7 cellular contexts compared by ENCODE assay signal in genomic region chr17:40818343-40818732, GRCh38. TPM values are rescaled to one million over a fixed set of nuclear protein-coding genes. Genes with fewer than 3 reads are reported as not detected.
A peak's percentile ranks its signal among the peaks of the same experiment; 100 is the strongest.
DNase-seq lines count a peak whose midpoint lies in the region; ATAC-seq and TF ChIP-seq lines count a peak whose summit lies in the region.

No MANE protein-coding gene starts in this region.

- H3K4me3 Mint-ChIP-seq in activated CD8-positive, alpha-beta T cell treated with anti-CD3 and anti-CD28 coated beads for 36 hours = peak overlapping the region; percentile 95
- H3K4me3 Mint-ChIP-seq in stimulated activated memory B cell treated with anti-CD40 and anti-IgM and Interleukin-4, amounts not matched to agents 10 μg/mL and 1 μg/mL and 100 μg/mL, for 72 hours = peak overlapping the region; percentile 85

- H3K27ac Mint-ChIP-seq in activated CD8-positive, alpha-beta T cell treated with anti-CD3 and anti-CD28 coated beads for 36 hours = peak overlapping the region; percentile 96
- peak overlapping the region; percentile 91 for H3K27ac Mint-ChIP-seq in stimulated activated memory B cell treated with anti-CD40 and anti-IgM and Interleukin-4, amounts not matched to agents 10 μg/mL and 1 μg/mL and 100 μg/mL, for 72 hours

- ATAC-seq in HG02970 (IDR thresholded peaks at IDR 0.05; ENCODE audit: low FRiP score, unreplicated experiment) (peak; percentile 16), HG02610 (IDR thresholded peaks at IDR 0.05; ENCODE audit: unreplicated experiment) (no peak)
- no peak for ATAC-seq in activated CD8-positive, alpha-beta T cell treated with anti-CD3 and anti-CD28 coated beads for 36 hours
- no peak for ATAC-seq in stimulated activated memory B cell treated with anti-CD40 and anti-IgM and Interleukin-4, amounts not matched to agents 10 μg/mL and 1 μg/mL and 100 μg/mL, for 72 hours

- DNase-seq in activated CD8-positive, alpha-beta T cell treated with anti-CD3 and anti-CD28 coated beads for 36 hours = no peak
- DNase-seq in GM10266 (ENCODE audit: extremely low spot score) (no peak), DMS153 treated with DMSO at 0.1 percent for 48 hours (lab: John Stamatoyannopoulos, UW; ENCODE audit: unreplicated experiment) (no peak)

- peaks cover 11% of the 10 kb centered on the region for H3K27me3 Mint-ChIP-seq in activated CD8-positive, alpha-beta T cell treated with anti-CD3 and anti-CD28 coated beads for 36 hours
- peaks cover 18% of the 10 kb centered on the region for H3K27me3 Mint-ChIP-seq in stimulated activated memory B cell treated with anti-CD40 and anti-IgM and Interleukin-4, amounts not matched to agents 10 μg/mL and 1 μg/mL and 100 μg/mL, for 72 hours

- CTCF ChIA-PET in activated CD8-positive, alpha-beta T cell treated with anti-CD3 and anti-CD28 coated beads for 36 hours (lab: Charles Lee) = interaction anchor here (0.7 to 1.9 kb wide), 13 partner anchors 9 to 845 kb away, joined by 3 to 8 read pairs (median 4); partner anchors contain the start of gene SMARCE1

- peaks cover 22% of the 10 kb centered on the region for H3K36me3 Mint-ChIP-seq in activated CD8-positive, alpha-beta T cell treated with anti-CD3 and anti-CD28 coated beads for 36 hours (ENCODE audit: low read depth)
- peaks cover 32% of the 10 kb centered on the region for H3K36me3 Mint-ChIP-seq in stimulated activated memory B cell treated with anti-CD40 and anti-IgM and Interleukin-4, amounts not matched to agents 10 μg/mL and 1 μg/mL and 100 μg/mL, for 72 hours

- intact Hi-C loops in activated CD8-positive, alpha-beta T cell treated with anti-CD3 and anti-CD28 coated beads for 36 hours (cut with micrococcal nuclease) = no loop called here

- H3K4me3 ChIP-seq in iPS-11a (ENCODE audit: low read depth, low read length) = peak overlapping the region; percentile 72

- H3K4me1 Mint-ChIP-seq in activated CD8-positive, alpha-beta T cell treated with anti-CD3 and anti-CD28 coated beads for 36 hours (ENCODE audit: low read depth) = peaks cover 21% of the 10 kb centered on the region
- H3K4me1 Mint-ChIP-seq in stimulated activated memory B cell treated with anti-CD40 and anti-IgM and Interleukin-4, amounts not matched to agents 10 μg/mL and 1 μg/mL and 100 μg/mL, for 72 hours = peaks cover 20% of the 10 kb centered on the region

- H3K9me3 Mint-ChIP-seq in activated CD8-positive, alpha-beta T cell treated with anti-CD3 and anti-CD28 coated beads for 36 hours = no peaks in the 10 kb centered on the region
- H3K9me3 Mint-ChIP-seq in stimulated activated memory B cell treated with anti-CD40 and anti-IgM and Interleukin-4, amounts not matched to agents 10 μg/mL and 1 μg/mL and 100 μg/mL, for 72 hours = peaks cover 5% of the 10 kb centered on the region

- no peak for TF ChIP-seq CTCF in activated CD8-positive, alpha-beta T cell treated with anti-CD3 and anti-CD28 coated beads for 36 hours (IDR thresholded peaks at IDR 0.05)
- no peak for TF ChIP-seq CTCF in GM10266 (IDR thresholded peaks at IDR 0.05; ENCODE audit: control insufficient read depth, insufficient read depth, low read depth, missing control alignments)

- POLR2A ChIA-PET in activated CD8-positive, alpha-beta T cell treated with anti-CD3 and anti-CD28 coated beads for 36 hours (lab: Charles Lee) = interaction anchor here (0.9 to 1.5 kb wide), 5 partner anchors 192 to 870 kb away, joined by 3 to 4 read pairs (median 3); partner anchors contain the start of genes EIF1 and TOP2A

RNA-seq across cellular contexts. Expression of gene KRT10, which starts 4.1 kb away (rescaled TPM):
- 10 to 100 TPM; 26.9 to 31.3 TPM for total RNA-seq in activated CD8-positive, alpha-beta T cell treated with anti-CD3 and anti-CD28 coated beads for 36 hours

RNA-seq across cellular contexts. Expression of gene KRT28, which starts 18.6 kb away (rescaled TPM):
- total RNA-seq in activated CD8-positive, alpha-beta T cell treated with anti-CD3 and anti-CD28 coated beads for 36 hours = not detected

RNA-seq across cellular contexts. Expression of gene KRT27, which starts 36.0 kb away (rescaled TPM):
- not detected for total RNA-seq in activated CD8-positive, alpha-beta T cell treated with anti-CD3 and anti-CD28 coated beads for 36 hours

RNA-seq across cellular contexts. Expression of gene KRT26, which starts 46.3 kb away (rescaled TPM):
- not detected for total RNA-seq in activated CD8-positive, alpha-beta T cell treated with anti-CD3 and anti-CD28 coated beads for 36 hours

RNA-seq across cellular contexts. Expression of gene KRT12, which starts 48.7 kb away (rescaled TPM):
- total RNA-seq in activated CD8-positive, alpha-beta T cell treated with anti-CD3 and anti-CD28 coated beads for 36 hours = not detected
